Comparison of ENCODE assay signal across 30 cellular contexts in genomic region chr1:2172551-2173146, GRCh38.
"Had no signal": no experiment of that assay in that cellular context is flagged by ENCODE, and none has a peak within 500 bp of the region (broad histone marks: within the 10 kb centered on the region; RNA-seq: fewer than 3 reads in every experiment).

No MANE protein-coding gene starts in this region.

- H3K27ac ChIP-seq: brain microvascular endothelial cell, coronary artery, esophagus muscularis mucosa, foreskin keratinocyte, gastrocnemius medialis, heart left ventricle had no signal

- H3K27me3 Mint-ChIP-seq: activated CD4-positive, alpha-beta memory T cell treated with anti-CD3 and anti-CD28 coated beads, Interleukin-2, amount 10 ng/mL, durations not matched to agents 7 days and 5 days; activated CD4-positive, alpha-beta T cell treated with anti-CD3 and anti-CD28 coated beads, Interleukin-2, amount 10 ng/mL, durations not matched to agents 7 days and 5 days; activated naive CD8-positive, alpha-beta T cell; activated T-cell treated with anti-CD3 and anti-CD28 coated beads, Interleukin-2, amount 50 U/mL, for 24 hours; central memory CD8-positive, alpha-beta T cell had no signal

- DNase-seq: activated CD4-positive, alpha-beta memory T cell treated with anti-CD3 and anti-CD28 coated beads, Interleukin-2, amount 10 ng/mL, durations not matched to agents 7 days and 5 days; activated CD4-positive, alpha-beta T cell treated with anti-CD3 and anti-CD28 coated beads for 1 hour; activated CD4-positive, alpha-beta T cell treated with anti-CD3 and anti-CD28 coated beads for 4 hours; activated CD4-positive, alpha-beta T cell treated with anti-CD3 and anti-CD28 coated beads, Interleukin-2, amount 10 ng/mL, durations not matched to agents 7 days and 5 days; activated CD4-positive, alpha-beta T cell treated with anti-CD3 and anti-CD28 coated beads, Interleukin-2, amount 50 U/mL, for 4 hours; activated CD8-positive, alpha-beta memory T cell treated with anti-CD3 and anti-CD28 coated beads, Interleukin-2, amount 50 U/mL, for 48 hours; activated gamma-delta T cell; activated naive CD4-positive, alpha-beta T cell treated with anti-CD3 and anti-CD28 coated beads, Interleukin-2, amount 50 U/mL, for 16 hours; activated naive CD4-positive, alpha-beta T cell treated with Interleukin-2 at 50 U/mL for 16 hours; activated T-cell treated with anti-CD3 and anti-CD28 coated beads for 4 hours; activated T-cell treated with anti-CD3 and anti-CD28 coated beads, Interleukin-2, amount 50 U/mL, for 24 hours; activated T-cell treated with anti-CD3 and anti-CD28 coated beads, Interleukin-2, amount 50 U/mL, for 72 hours; amniotic stem cell; anterior cingulate cortex; brain microvascular endothelial cell; dorsolateral prefrontal cortex; effector memory CD4-positive, alpha-beta T cell; erythroblast; foreskin keratinocyte; gastrocnemius medialis; glutamatergic neuron; heart left ventricle; T-helper 2 cell had no signal

- H3K9me3 Mint-ChIP-seq: activated CD4-positive, alpha-beta memory T cell treated with anti-CD3 and anti-CD28 coated beads, Interleukin-2, amount 10 ng/mL, durations not matched to agents 7 days and 5 days; activated CD4-positive, alpha-beta T cell treated with anti-CD3 and anti-CD28 coated beads, Interleukin-2, amount 10 ng/mL, durations not matched to agents 7 days and 5 days; activated T-cell treated with anti-CD3 and anti-CD28 coated beads, Interleukin-2, amount 50 U/mL, for 24 hours; activated T-cell treated with anti-CD3 and anti-CD28 coated beads, Interleukin-2, amount 50 U/mL, for 72 hours; central memory CD8-positive, alpha-beta T cell; dendritic cell treated with granulocyte-macrophage colony-stimulating factor and Interleukin-4, amounts not matched to agents 40 ng/mL and 50 ng/mL, for 4 days had no signal

- H3K36me3 Mint-ChIP-seq: activated naive CD8-positive, alpha-beta T cell had no signal

- H3K9me3 ChIP-seq: esophagus muscularis mucosa, gastrocnemius medialis, heart left ventricle had no signal

- H3K4me1 ChIP-seq: foreskin keratinocyte had no signal

- ATAC-seq: activated T-cell treated with anti-CD3 and anti-CD28 coated beads, Interleukin-2, amount 50 U/mL, for 72 hours; foreskin keratinocyte; gastrocnemius medialis; heart left ventricle had no signal

- H3K27ac Mint-ChIP-seq: activated CD4-positive, alpha-beta memory T cell treated with anti-CD3 and anti-CD28 coated beads, Interleukin-2, amount 10 ng/mL, durations not matched to agents 7 days and 5 days; activated naive CD8-positive, alpha-beta T cell; activated T-cell treated with anti-CD3 and anti-CD28 coated beads, Interleukin-2, amount 50 U/mL, for 24 hours; activated T-cell treated with anti-CD3 and anti-CD28 coated beads, Interleukin-2, amount 50 U/mL, for 72 hours; dendritic cell treated with granulocyte-macrophage colony-stimulating factor and Interleukin-4, amounts not matched to agents 40 ng/mL and 50 ng/mL, for 4 days had no signal

- H3K36me3 ChIP-seq: brain microvascular endothelial cell, esophagus muscularis mucosa, gastrocnemius medialis, heart left ventricle had no signal

- H3K4me3 ChIP-seq: coronary artery, dorsolateral prefrontal cortex, esophagus muscularis mucosa, gastrocnemius medialis, heart left ventricle had no signal

- FAIRE-seq: astrocyte, bronchial epithelial cell had no signal

- H3K27me3 ChIP-seq: brain microvascular endothelial cell, dorsolateral prefrontal cortex, foreskin keratinocyte, heart left ventricle had no signal

- H3K4me3 Mint-ChIP-seq: activated CD4-positive, alpha-beta memory T cell treated with anti-CD3 and anti-CD28 coated beads, Interleukin-2, amount 10 ng/mL, durations not matched to agents 7 days and 5 days; activated CD4-positive, alpha-beta T cell treated with anti-CD3 and anti-CD28 coated beads, Interleukin-2, amount 10 ng/mL, durations not matched to agents 7 days and 5 days; activated naive CD8-positive, alpha-beta T cell; activated T-cell treated with anti-CD3 and anti-CD28 coated beads, Interleukin-2, amount 50 U/mL, for 24 hours; activated T-cell treated with anti-CD3 and anti-CD28 coated beads, Interleukin-2, amount 50 U/mL, for 72 hours; central memory CD8-positive, alpha-beta T cell; dendritic cell treated with granulocyte-macrophage colony-stimulating factor and Interleukin-4, amounts not matched to agents 40 ng/mL and 50 ng/mL, for 4 days had no signal
